In the genomic region with DNA sequence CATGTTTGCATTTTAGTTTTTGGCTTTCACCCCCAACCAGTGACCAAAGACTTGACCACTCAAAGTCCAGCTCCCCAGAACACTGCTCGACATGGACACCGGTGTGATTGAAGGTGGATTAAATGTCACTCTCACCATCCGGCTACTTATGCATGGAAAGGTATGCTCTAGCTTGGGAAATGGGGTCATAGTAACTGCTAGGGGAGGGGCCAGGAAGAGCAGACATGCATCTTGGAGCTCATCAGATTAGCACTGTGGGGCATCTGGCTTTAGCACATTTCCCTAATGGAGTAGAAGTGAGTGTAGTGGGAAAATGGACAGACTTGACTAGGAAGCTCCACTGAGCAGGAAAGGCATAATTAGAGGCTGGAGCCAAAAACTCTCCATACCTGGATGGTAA, we compare ENCODE assay signal across 1 cellular context.
TF ChIP-seq lines count a peak whose summit lies in the region.

No MANE protein-coding gene starts in this region.

TF ChIP-seq in A549, 52 proteins besides CTCF, POLR2A, EP300 and RAD21:
- TF ChIP-seq RFX5 (IDR thresholded peaks at IDR 0.05), result no peak
- no peak for TF ChIP-seq ZFP36 (IDR thresholded peaks at IDR 0.05; ENCODE audit: borderline replicate concordance, partially characterized antibody)
- TF ChIP-seq, protein P1, sequence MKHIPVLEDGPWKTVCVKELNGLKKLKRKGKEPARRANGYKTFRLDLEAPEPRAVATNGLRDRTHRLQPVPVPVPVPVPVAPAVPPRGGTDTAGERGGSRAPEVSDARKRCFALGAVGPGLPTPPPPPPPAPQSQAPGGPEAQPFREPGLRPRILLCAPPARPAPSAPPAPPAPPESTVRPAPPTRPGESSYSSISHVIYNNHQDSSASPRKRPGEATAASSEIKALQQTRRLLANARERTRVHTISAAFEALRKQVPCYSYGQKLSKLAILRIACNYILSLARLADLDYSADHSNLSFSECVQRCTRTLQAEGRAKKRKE (CRISPR knock-in tag; IDR thresholded peaks at IDR 0.05; ENCODE audit: low read depth), result no peak
- no peak for TF ChIP-seq CBX8 (IDR thresholded peaks at IDR 0.05)
- no peak for TF ChIP-seq GATA3 (IDR thresholded peaks at IDR 0.05; ENCODE audit: borderline replicate concordance)
- no peak for TF ChIP-seq CBX2 (IDR thresholded peaks at IDR 0.05; ENCODE audit: borderline replicate concordance, low read depth)
- no peak for TF ChIP-seq RARB (CRISPR knock-in tag; IDR thresholded peaks at IDR 0.05)
- no peak for TF ChIP-seq POLR2AphosphoS2 (conservative IDR thresholded peaks at IDR 0.05; ENCODE audit: low read length)
- TF ChIP-seq, protein P2, sequence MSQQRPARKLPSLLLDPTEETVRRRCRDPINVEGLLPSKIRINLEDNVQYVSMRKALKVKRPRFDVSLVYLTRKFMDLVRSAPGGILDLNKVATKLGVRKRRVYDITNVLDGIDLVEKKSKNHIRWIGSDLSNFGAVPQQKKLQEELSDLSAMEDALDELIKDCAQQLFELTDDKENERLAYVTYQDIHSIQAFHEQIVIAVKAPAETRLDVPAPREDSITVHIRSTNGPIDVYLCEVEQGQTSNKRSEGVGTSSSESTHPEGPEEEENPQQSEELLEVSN (IDR thresholded peaks at IDR 0.05; ENCODE audit: borderline replicate concordance, low read depth), result no peak
